ENCODE assay signal across 8 cellular contexts in genomic region chr22:46262449-46263207, GRCh38. TPM values are rescaled to one million over a fixed set of nuclear protein-coding genes. Genes with fewer than 3 reads are reported as not detected.
A peak's percentile ranks its signal among the peaks of the same experiment; 100 is the strongest.
DNase-seq lines count a peak whose midpoint lies in the region; ATAC-seq, FAIRE-seq and TF ChIP-seq lines count a peak whose summit lies in the region.
"Had no signal": no experiment of that assay in that cellular context is flagged by ENCODE, and none has a peak within 500 bp of the region (broad histone marks: within the 10 kb centered on the region; RNA-seq: fewer than 3 reads in every experiment).

No MANE protein-coding gene starts in this region.

- ATAC-seq in HG03097 (IDR thresholded peaks at IDR 0.05; ENCODE audit: low FRiP score, unreplicated experiment), result no peak

- intact Hi-C loops in stomach (cut with DNase I; ENCODE audit: low total_unique reads), result no loop called here

- no peak for TF ChIP-seq EP300 in stomach (IDR thresholded peaks at IDR 0.05)

- 10 to 34% (median 14%) methylated on average over 31 to 107 of the region's 107 CpGs for WGBS in stomach, 5 donors

- H3K4me1 Mint-ChIP-seq in T-helper 2 cell treated with Interferon-gamma antibody and Interleukin-4, amounts not matched to agents 5 μg/mL and 100 μg/mL, for 36 hours (ENCODE audit: low read depth), result peaks cover 6% of the 10 kb centered on the region

- TF ChIP-seq POLR2A in stomach (IDR thresholded peaks at IDR 0.05), result no peak

- no peak overlapping the region for H3K27ac Mint-ChIP-seq in T-helper 2 cell treated with Interferon-gamma antibody and Interleukin-4, amounts not matched to agents 5 μg/mL and 100 μg/mL, for 36 hours

- no peaks in the 10 kb centered on the region for H4K20me1 ChIP-seq in keratinocyte (ENCODE audit: control insufficient read depth, extremely low read depth, insufficient read depth, low read length)

- peaks cover 6% of the 10 kb centered on the region for H3K36me3 Mint-ChIP-seq in T-helper 2 cell treated with Interferon-gamma antibody and Interleukin-4, amounts not matched to agents 5 μg/mL and 100 μg/mL, for 36 hours (ENCODE audit: low read depth)

- no peak for FAIRE-seq in keratinocyte (lab: Jason Lieb, UNC)

- no peak overlapping the region for H3K9ac ChIP-seq in keratinocyte (ENCODE audit: control insufficient read depth, extremely low read depth, insufficient read depth, low read length)

- dilution Hi-C loops in keratinocyte (cut with MboI; ENCODE audit: extremely low pct_ligation_motif_present, low sequenced_read_pairs), result no loop called here

- H3K9me1 ChIP-seq in keratinocyte (ENCODE audit: control insufficient read depth, extremely low read depth, insufficient read depth, low read length), result no peaks in the 10 kb centered on the region

- H3K4me1 ChIP-seq in keratinocyte (ENCODE audit: control insufficient read depth, extremely low read depth, insufficient read depth, low read length), result no peaks in the 10 kb centered on the region
- H3K4me1 ChIP-seq in stomach, result peaks cover 13 to 29% (median 21%) of the 10 kb centered on the region in 4 donors

- H3K4me3 ChIP-seq in choroid plexus epithelial cell (ENCODE audit: low read depth, low read length) (no peak overlapping the region), keratinocyte (ENCODE audit: control insufficient read depth in 2 of 3, extremely low read depth in 1 of 3, insufficient read depth in 2 of 3, low read depth in 1 of 3, low read length in 3 of 3) (no peak overlapping the region), stomach (peak overlapping the region; percentile 33 to 43 (median 38))

- H3K27me3 Mint-ChIP-seq in T-helper 2 cell treated with Interferon-gamma antibody and Interleukin-4, amounts not matched to agents 5 μg/mL and 100 μg/mL, for 36 hours (ENCODE audit: low read depth), result peaks cover 87% of the 10 kb centered on the region

- no peaks in the 10 kb centered on the region for H3K79me2 ChIP-seq in keratinocyte (ENCODE audit: control insufficient read depth, insufficient read depth, low read length)

- peak overlapping the region; percentile 27 for H3K4me2 ChIP-seq in keratinocyte (ENCODE audit: control insufficient read depth, extremely low read depth, insufficient read depth, low read depth, low read length)

- in situ Hi-C loops in KBM-7 (cut with MboI; ENCODE audit: low pct_unique_long_range_greater_than_20kb, low sequenced_read_pairs), result no loop called here

- H3K9me3 Mint-ChIP-seq in T-helper 2 cell treated with Interferon-gamma antibody and Interleukin-4, amounts not matched to agents 5 μg/mL and 100 μg/mL, for 36 hours, result peaks cover 18% of the 10 kb centered on the region

- H3K9me3 ChIP-seq in keratinocyte (ENCODE audit: control insufficient read depth, low read depth, low read length) (no peaks in the 10 kb centered on the region), stomach (no peaks in the 10 kb centered on the region)

- peaks cover 26% of the 10 kb centered on the region for H3K27me3 ChIP-seq in keratinocyte (ENCODE audit: control insufficient read depth, extremely low read depth, insufficient read depth, low read length)
- peaks cover 0 to 7% (median 0%) of the 10 kb centered on the region in 3 donors for H3K27me3 ChIP-seq in stomach

- peak; percentile 23 for TF ChIP-seq CTCF in choroid plexus epithelial cell (conservative IDR thresholded peaks at IDR 0.05; ENCODE audit: low read depth, low read length)
- peak; percentile 16 to 58 (median 17) for TF ChIP-seq CTCF in keratinocyte (optimal IDR thresholded peaks at IDR 0.05 in 1 of 3, IDR thresholded peaks at IDR 0.05 in 1 of 3, conservative IDR thresholded peaks at IDR 0.05 in 1 of 3; ENCODE audit: extremely low read depth in 1 of 3, insufficient read depth in 2 of 3, low read length in 3 of 3)
- no peak for TF ChIP-seq CTCF in stomach (IDR thresholded peaks at IDR 0.05)

- no peak overlapping the region for H3K4me3 Mint-ChIP-seq in T-helper 2 cell treated with Interferon-gamma antibody and Interleukin-4, amounts not matched to agents 5 μg/mL and 100 μg/mL, for 36 hours

- peak; percentile 32 for DNase-seq in T-helper 2 cell treated with Interferon-gamma antibody and Interleukin-4, amounts not matched to agents 5 μg/mL and 100 μg/mL, for 36 hours (ENCODE audit: low spot score)
- DNase-seq in choroid plexus epithelial cell (ENCODE audit: low read depth) (peak; percentile 49), keratinocyte (ENCODE audit: low read depth, low spot score) (no peak), stomach (peak; percentile 65), KBM-7 (no peak), MV-4-11 (lab: John Stamatoyannopoulos, UW) (no peak)

- H3K36me3 ChIP-seq in keratinocyte (ENCODE audit: control insufficient read depth in 2 of 2, extremely low read depth in 1 of 2, insufficient read depth in 2 of 2, low read length in 2 of 2) (no peaks in the 10 kb centered on the region), stomach (no peaks in the 10 kb centered on the region)

- no peak overlapping the region for H2AFZ ChIP-seq in keratinocyte (ENCODE audit: control insufficient read depth, low read length)

- H3K27ac ChIP-seq in keratinocyte (ENCODE audit: control insufficient read depth, insufficient read depth, low read length), result no peak overlapping the region
- peak overlapping the region in 2 of 5 donors; percentile 17 to 56 for H3K27ac ChIP-seq in stomach

RNA-seq across cellular contexts. Expression of gene PKDREJ, which starts 0.5 kb away (rescaled TPM):
- 0.01 TPM in 3 replicates for polyA plus RNA-seq in keratinocyte
- not detected for polyA plus RNA-seq in keratinocyte (2011; ENCODE audit: low read depth)
- 0.01 TPM in 1 of 2 replicates, not detected in the other for polyA plus RNA-seq in keratinocyte (2011; cell fraction: cytosol; rRNA removed)
- 0.04 TPM in 2 replicates for polyA plus RNA-seq in keratinocyte (2011; cell fraction: nucleus; rRNA removed)
- polyA plus RNA-seq in keratinocyte (2012; ENCODE audit: low replicate concordance), result 0.03 TPM in 2 replicates
- not detected in 3 replicates for polyA minus RNA-seq in keratinocyte
- not detected for polyA minus RNA-seq in keratinocyte (2011; cell fraction: cytosol; rRNA and poly(A)+ RNA removed)
- polyA minus RNA-seq in keratinocyte (2011; cell fraction: nucleus; rRNA and poly(A)+ RNA removed), result 0.11 TPM in 1 of 2 replicates, not detected in the other
- under 1 TPM in 1 of 5 donors, not detected in 4; under 0.01 TPM for total RNA-seq in stomach
- under 1 TPM in 2 of 3 donors, not detected in 1; 0.06 to 0.10 TPM for polyA plus RNA-seq in stomach
- total RNA-seq: skeletal muscle tissue had no signal

RNA-seq across cellular contexts. Expression of gene TTC38, which starts 5.2 kb away (rescaled TPM):
- 11.4 to 14.5 TPM (median 13.4 TPM) in 3 replicates for polyA plus RNA-seq in keratinocyte
- 3.1 TPM for polyA plus RNA-seq in keratinocyte (2011; ENCODE audit: low read depth)
- 13.7 and 13.8 TPM in 2 replicates for polyA plus RNA-seq in keratinocyte (2011; cell fraction: cytosol; rRNA removed)
- polyA plus RNA-seq in keratinocyte (2011; cell fraction: nucleus; rRNA removed), result 16.1 and 18.7 TPM in 2 replicates
- polyA plus RNA-seq in keratinocyte (2012; ENCODE audit: low replicate concordance), result 4.0 and 11.6 TPM in 2 replicates
- 11.6 to 17.9 TPM (median 12.3 TPM) in 3 replicates for polyA minus RNA-seq in keratinocyte
- polyA minus RNA-seq in keratinocyte (2011; cell fraction: cytosol; rRNA and poly(A)+ RNA removed), result 25.7 TPM
- 9.3 and 10.0 TPM in 2 replicates for polyA minus RNA-seq in keratinocyte (2011; cell fraction: nucleus; rRNA and poly(A)+ RNA removed)
- total RNA-seq in stomach, result 100 to 1,000 TPM in 2 of 5 donors, 10 to 100 TPM in 3; 35.2 to 411 (median 88.8) TPM
- 10 to 100 TPM; 20.0 to 36.4 (median 22.7) TPM for polyA plus RNA-seq in stomach

RNA-seq across cellular contexts. Expression of gene CDPF1, which starts 12.5 kb away (rescaled TPM):
- polyA plus RNA-seq in keratinocyte, result 5.9 to 7.7 TPM (median 7.5 TPM) in 3 replicates
- polyA plus RNA-seq in keratinocyte (2011; ENCODE audit: low read depth), result 1.4 TPM
- polyA plus RNA-seq in keratinocyte (2011; cell fraction: cytosol; rRNA removed), result 5.6 and 9.2 TPM in 2 replicates
- polyA plus RNA-seq in keratinocyte (2011; cell fraction: nucleus; rRNA removed), result 12.4 and 17.4 TPM in 2 replicates
- polyA plus RNA-seq in keratinocyte (2012; ENCODE audit: low replicate concordance), result 5.0 and 5.1 TPM in 2 replicates
- 1.9 to 2.8 TPM (median 2.4 TPM) in 3 replicates for polyA minus RNA-seq in keratinocyte
- polyA minus RNA-seq in keratinocyte (2011; cell fraction: cytosol; rRNA and poly(A)+ RNA removed), result 7.3 TPM
- 1.8 and 2.4 TPM in 2 replicates for polyA minus RNA-seq in keratinocyte (2011; cell fraction: nucleus; rRNA and poly(A)+ RNA removed)
- 10 to 100 TPM in 3 of 5 donors, 1 to 10 TPM in 1, not detected in 1; 7.2 to 24.6 (median 12.7) TPM for total RNA-seq in stomach
- polyA plus RNA-seq in stomach, result 10 to 100 TPM in 2 of 3 donors, 1 to 10 TPM in 1; 9.7 to 12.1 (median 11.6) TPM

RNA-seq across cellular contexts. Expression of gene GTSE1, which starts 34.0 kb away (rescaled TPM):
- 0.61 to 6.3 TPM (median 4.7 TPM) in 3 replicates for polyA plus RNA-seq in keratinocyte
- polyA plus RNA-seq in keratinocyte (2011; ENCODE audit: low read depth), result not detected
- 0.97 and 1.1 TPM in 2 replicates for polyA plus RNA-seq in keratinocyte (2011; cell fraction: cytosol; rRNA removed)
- polyA plus RNA-seq in keratinocyte (2011; cell fraction: nucleus; rRNA removed), result 3.2 and 4.0 TPM in 2 replicates
- polyA plus RNA-seq in keratinocyte (2012; ENCODE audit: low replicate concordance), result 0.10 and 6.2 TPM in 2 replicates
- polyA minus RNA-seq in keratinocyte, result 0.73 to 2.4 TPM (median 2.2 TPM) in 3 replicates
- 5.9 TPM for polyA minus RNA-seq in keratinocyte (2011; cell fraction: cytosol; rRNA and poly(A)+ RNA removed)
- 1.2 and 1.4 TPM in 2 replicates for polyA minus RNA-seq in keratinocyte (2011; cell fraction: nucleus; rRNA and poly(A)+ RNA removed)
- total RNA-seq in stomach, result 10 to 100 TPM in 2 of 5 donors, 1 to 10 TPM in 3; 2.6 to 64.0 (median 8.1) TPM
- 1 to 10 TPM; 1.1 to 4.3 (median 2.7) TPM for polyA plus RNA-seq in stomach

Comparison
In these comparisons a context has a peak if more than half of its experiments do, and no peak if none do; other contexts are left out.
1. DNase-seq: peak in T-helper 2 cell treated with Interferon-gamma antibody and Interleukin-4, amounts not matched to agents 5 μg/mL and 100 μg/mL, for 36 hours (single experiment), choroid plexus epithelial cell (single experiment) and stomach (single experiment); none in keratinocyte (single experiment), KBM-7 (single experiment) and MV-4-11 (single experiment).
2. H3K4me3 ChIP-seq: peak in stomach (4 of 4); none in choroid plexus epithelial cell (single experiment) and keratinocyte (0 of 3).
3. CTCF ChIP-seq: peak in choroid plexus epithelial cell (single experiment) and keratinocyte (3 of 3); none in stomach (0 of 7).